10 cellular contexts compared by ENCODE assay signal in genomic region chr7:50397320-50397970, GRCh38. TPM values are rescaled to one million over a fixed set of nuclear protein-coding genes. Genes with fewer than 3 reads are reported as not detected.
DNase-seq lines count a peak whose midpoint lies in the region; ATAC-seq lines count a peak whose summit lies in the region.
"Had no signal": no experiment of that assay in that cellular context is flagged by ENCODE, and none has a peak within 500 bp of the region (broad histone marks: within the 10 kb centered on the region; RNA-seq: fewer than 3 reads in every experiment).

No MANE protein-coding gene starts in this region.

- DNase-seq in activated T-cell treated with anti-CD3 and anti-CD28 coated beads, Interleukin-2, amount 50 U/mL, for 4 hours, result no peak
- DNase-seq in activated T-cell treated with anti-CD3 and anti-CD28 coated beads, Interleukin-2, amount 50 U/mL, for 1 hour, result no peak
- no peak for DNase-seq in stimulated activated naive B cell treated with anti-CD40 and anti-IgM and Interleukin-4, amounts not matched to agents 10 μg/mL and 1 μg/mL and 100 μg/mL, for 72 hours
- no peak for DNase-seq in AG08395 (ENCODE audit: low spot score)
- DNase-seq in NCI-H2227 treated with DMSO at 0.1 percent for 48 hours (lab: John Stamatoyannopoulos, UW), result no peak
- DNase-seq in NCI-H2081 treated with DMSO at 0.1 percent for 48 hours (lab: John Stamatoyannopoulos, UW), result no peak

- peak overlapping the region; percentile 27 for H3K4me3 Mint-ChIP-seq in activated T-cell treated with anti-CD3 and anti-CD28 coated beads, Interleukin-2, amount 50 U/mL, for 4 hours
- H3K4me3 Mint-ChIP-seq in stimulated activated naive B cell treated with anti-CD40 and anti-IgM and Interleukin-4, amounts not matched to agents 10 μg/mL and 1 μg/mL and 100 μg/mL, for 72 hours, result no peak overlapping the region
- H3K4me3 Mint-ChIP-seq: dendritic cell treated with granulocyte-macrophage colony-stimulating factor and Interleukin-4, amounts not matched to agents 40 ng/mL and 50 ng/mL, for 4 days; neural crest cell had no signal

- ATAC-seq in activated T-cell treated with anti-CD3 and anti-CD28 coated beads, Interleukin-2, amount 50 U/mL, for 4 hours, result peak; percentile 31 to 56
- ATAC-seq in GM21786 (IDR thresholded peaks at IDR 0.05; ENCODE audit: unreplicated experiment) (peak; percentile 65), HG03558 (IDR thresholded peaks at IDR 0.05; ENCODE audit: extremely low read depth, unreplicated experiment) (peak; percentile 59)
- peak; percentile 55 to 60 for ATAC-seq in stimulated activated naive B cell treated with anti-CD40 and anti-IgM and Interleukin-4, amounts not matched to agents 10 μg/mL and 1 μg/mL and 100 μg/mL, for 72 hours (replicated peaks)

- no peaks in the 10 kb centered on the region for H3K27me3 Mint-ChIP-seq in activated T-cell treated with anti-CD3 and anti-CD28 coated beads, Interleukin-2, amount 50 U/mL, for 4 hours (ENCODE audit: low read depth)
- no peaks in the 10 kb centered on the region for H3K27me3 Mint-ChIP-seq in stimulated activated naive B cell treated with anti-CD40 and anti-IgM and Interleukin-4, amounts not matched to agents 10 μg/mL and 1 μg/mL and 100 μg/mL, for 72 hours
- H3K27me3 Mint-ChIP-seq: dendritic cell treated with granulocyte-macrophage colony-stimulating factor and Interleukin-4, amounts not matched to agents 40 ng/mL and 50 ng/mL, for 4 days had no signal

- peaks cover 5% of the 10 kb centered on the region for H3K9me3 Mint-ChIP-seq in activated T-cell treated with anti-CD3 and anti-CD28 coated beads, Interleukin-2, amount 50 U/mL, for 4 hours
- H3K9me3 Mint-ChIP-seq in stimulated activated naive B cell treated with anti-CD40 and anti-IgM and Interleukin-4, amounts not matched to agents 10 μg/mL and 1 μg/mL and 100 μg/mL, for 72 hours, result no peaks in the 10 kb centered on the region
- H3K9me3 Mint-ChIP-seq: dendritic cell treated with granulocyte-macrophage colony-stimulating factor and Interleukin-4, amounts not matched to agents 40 ng/mL and 50 ng/mL, for 4 days; neural crest cell had no signal

- H3K36me3 Mint-ChIP-seq in activated T-cell treated with anti-CD3 and anti-CD28 coated beads, Interleukin-2, amount 50 U/mL, for 4 hours (ENCODE audit: insufficient read depth), result peaks cover 65% of the 10 kb centered on the region
- peaks cover 64 to 74% of the 10 kb centered on the region in 2 donors for H3K36me3 Mint-ChIP-seq in stimulated activated naive B cell treated with anti-CD40 and anti-IgM and Interleukin-4, amounts not matched to agents 10 μg/mL and 1 μg/mL and 100 μg/mL, for 72 hours

- H3K27ac Mint-ChIP-seq in stimulated activated naive B cell treated with anti-CD40 and anti-IgM and Interleukin-4, amounts not matched to agents 10 μg/mL and 1 μg/mL and 100 μg/mL, for 72 hours, result peak overlapping the region; percentile 80

- H3K4me1 Mint-ChIP-seq in activated T-cell treated with anti-CD3 and anti-CD28 coated beads, Interleukin-2, amount 50 U/mL, for 4 hours (ENCODE audit: low read depth), result peaks cover 77% of the 10 kb centered on the region
- H3K4me1 Mint-ChIP-seq in stimulated activated naive B cell treated with anti-CD40 and anti-IgM and Interleukin-4, amounts not matched to agents 10 μg/mL and 1 μg/mL and 100 μg/mL, for 72 hours, result peaks cover 52 to 74% of the 10 kb centered on the region in 2 donors
- H3K4me1 Mint-ChIP-seq: neural crest cell had no signal

RNA-seq across cellular contexts. Expression of gene FIGNL1, which starts 52.7 kb away (rescaled TPM):
- total RNA-seq in activated T-cell treated with anti-CD3 and anti-CD28 coated beads, Interleukin-2, amount 50 U/mL, for 4 hours, result 10 to 100 TPM; 27.9 to 40.7 (median 35.1) TPM
